In the genomic region with DNA sequence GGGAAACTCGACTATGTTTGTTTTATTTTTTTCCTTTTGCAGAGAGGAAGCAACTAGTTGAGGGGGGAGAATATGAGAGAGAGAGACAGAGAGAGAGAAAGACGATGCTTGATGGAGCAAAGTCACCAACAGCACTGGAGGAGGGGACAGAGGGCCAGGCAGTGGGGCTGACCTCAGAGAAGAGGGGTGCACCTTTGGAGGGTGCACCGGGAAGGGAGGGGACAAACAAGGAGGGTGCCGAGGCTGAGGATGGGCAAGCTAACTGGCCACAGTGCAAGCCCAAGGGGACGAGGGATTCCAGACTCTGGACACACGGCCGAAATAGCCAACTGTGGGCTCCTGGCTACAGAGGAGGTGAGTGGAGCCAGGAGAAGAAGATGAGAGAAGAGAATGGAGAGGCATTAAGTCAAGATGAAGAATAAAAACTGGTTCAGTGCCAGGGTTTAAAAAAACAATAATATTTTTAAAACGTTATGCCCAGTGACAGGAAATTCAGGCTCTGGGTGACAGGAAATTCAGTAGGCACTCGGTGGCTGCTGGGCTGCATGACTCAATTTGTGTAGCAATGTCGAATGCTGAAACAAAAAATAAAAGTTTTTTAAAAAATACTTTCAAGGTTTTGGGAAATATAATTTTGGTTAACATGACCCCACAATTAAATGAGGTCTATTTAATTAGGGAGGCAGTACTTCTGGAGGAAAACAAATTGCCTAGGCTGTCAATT, we compare ENCODE assay signal across 8 cellular contexts. TPM values are rescaled to one million over a fixed set of nuclear protein-coding genes. Genes with fewer than 3 reads are reported as not detected.
A peak's percentile ranks its signal among the peaks of the same experiment; 100 is the strongest.
DNase-seq lines count a peak whose midpoint lies in the region; ATAC-seq and TF ChIP-seq lines count a peak whose summit lies in the region.

No MANE protein-coding gene starts in this region.

- TF ChIP-seq POLR2A in right lobe of liver (IDR thresholded peaks at IDR 0.05), result peak; percentile 39
- TF ChIP-seq POLR2A in transverse colon (IDR thresholded peaks at IDR 0.05), result no peak

- H3K36me3 ChIP-seq in right lobe of liver, result no peaks in the 10 kb centered on the region
- H3K36me3 ChIP-seq in transverse colon, result no peaks in the 10 kb centered on the region

- no peaks in the 10 kb centered on the region for H3K36me3 Mint-ChIP-seq in activated naive CD8-positive, alpha-beta T cell

- H3K9me3 ChIP-seq in right lobe of liver (no peaks in the 10 kb centered on the region), transverse colon (no peaks in the 10 kb centered on the region)

- in situ Hi-C loops in transverse colon (cut with MboI; ENCODE audit: low pct_ligation_motif_present in 1 of 4, low pct_unique_long_range_greater_than_20kb in 1 of 4, low sequenced_read_pairs in 3 of 4), result no loop called here

- TF ChIP-seq CTCF in right lobe of liver (IDR thresholded peaks at IDR 0.05), result no peak
- no peak for TF ChIP-seq CTCF in transverse colon (IDR thresholded peaks at IDR 0.05)

- ATAC-seq in right lobe of liver (peak; percentile 27 to 35 (median 30)), GM19023 (IDR thresholded peaks at IDR 0.05; ENCODE audit: unreplicated experiment) (no peak)

- peak; percentile 23 for DNase-seq in activated effector memory CD4-positive, alpha-beta T cell treated with Interleukin-2 at 50 U/mL for 16 hours
- DNase-seq in activated effector memory CD4-positive, alpha-beta T cell treated with anti-CD3 and anti-CD28 coated beads, Interleukin-2, amount 50 U/mL, for 16 hours, result no peak
- DNase-seq in right lobe of liver, result peak in 1 of 3 donors; percentile 58
- no peak for DNase-seq in transverse colon
- DNase-seq in NCI-H82 (lab: John Stamatoyannopoulos, UW), result no peak
- DNase-seq in NCI-H1436 treated with DMSO at 0.1 percent for 48 hours (lab: John Stamatoyannopoulos, UW), result no peak

- H3K4me3 ChIP-seq in right lobe of liver (peak overlapping the region; percentile 35 to 64 (median 57)), transverse colon (peak overlapping the region in 1 of 4 donors; percentile 51)

- TF ChIP-seq EP300 in transverse colon (IDR thresholded peaks at IDR 0.05; ENCODE audit: low read depth), result no peak

- H3K9me3 Mint-ChIP-seq in activated naive CD8-positive, alpha-beta T cell (ENCODE audit: low read depth), result no peaks in the 10 kb centered on the region

- H3K27me3 Mint-ChIP-seq in activated naive CD8-positive, alpha-beta T cell, result no peaks in the 10 kb centered on the region

- H3K4me1 Mint-ChIP-seq in activated naive CD8-positive, alpha-beta T cell (ENCODE audit: low read depth), result peaks cover 48% of the 10 kb centered on the region

- peak overlapping the region; percentile 84 for H3K4me3 Mint-ChIP-seq in activated naive CD8-positive, alpha-beta T cell

- H3K27ac ChIP-seq in right lobe of liver, result peak overlapping the region; percentile 87 to 97 (median 97)
- peak overlapping the region; percentile 87 to 95 (median 90) for H3K27ac ChIP-seq in transverse colon

- intact Hi-C loops in right lobe of liver (cut with DNase I) (no loop called here), transverse colon (cut with DNase I; ENCODE audit: low total_unique reads) (no loop called here)

- peak overlapping the region; percentile 88 for H3K27ac Mint-ChIP-seq in activated naive CD8-positive, alpha-beta T cell

- peaks cover 0 to 31% (median 5%) of the 10 kb centered on the region in 4 donors for H3K4me1 ChIP-seq in right lobe of liver
- peaks cover 5 to 28% (median 14%) of the 10 kb centered on the region in 4 donors for H3K4me1 ChIP-seq in transverse colon

- no peaks in the 10 kb centered on the region for H3K27me3 ChIP-seq in right lobe of liver
- H3K27me3 ChIP-seq in transverse colon, result no peaks in the 10 kb centered on the region

- 8% methylated on average over 10 of the region's 10 CpGs for WGBS in right lobe of liver (ENCODE audit: insufficient coverage, low coverage, low lambda C conversion rate, missing lambda C conversion rate)
- 44% methylated on average over 4 to 10 of the region's 10 CpGs for WGBS in transverse colon (ENCODE audit: low coverage in 1 of 2), 2 donors

RNA-seq across cellular contexts. Expression of a gene that starts 13.3 kb away (rescaled TPM):
- total RNA-seq in right lobe of liver (100 to 1,000 TPM in 3 of 6 experiments, 10 to 100 TPM in 3; 40.2 to 228 (median 82.8) TPM), transverse colon (100 to 1,000 TPM in 1 of 4 donors, 10 to 100 TPM in 3; 50.5 to 112 (median 64.4) TPM)
